Comparison of ENCODE assay signal across 8 cellular contexts in genomic region chr7:106022193-106022821, GRCh38. TPM values are rescaled to one million over a fixed set of nuclear protein-coding genes. Genes with fewer than 3 reads are reported as not detected.
DNase-seq lines count a peak whose midpoint lies in the region; ATAC-seq and TF ChIP-seq lines count a peak whose summit lies in the region.

No MANE protein-coding gene starts in this region.

- DNase-seq in activated CD8-positive, alpha-beta memory T cell treated with anti-CD3 and anti-CD28 coated beads for 1 hour (ENCODE audit: extremely low read depth in 1 of 2, low read depth in 1 of 2) = peak; percentile 47 to 78
- peak in 2 of 3 donors; percentile 53 to 61 for DNase-seq in mucosa of descending colon
- DNase-seq in GF-D8 (lab: John Stamatoyannopoulos, UW) = no peak
- no peak for DNase-seq in AG08396 (ENCODE audit: low spot score)
- DNase-seq in gastrocnemius medialis = no peak

- intact Hi-C loops in mucosa of descending colon (cut with DNase I, micrococcal nuclease) (no loop called here), gastrocnemius medialis (cut with DNase I; ENCODE audit: low total_unique reads) (no loop called here)

- H3K36me3 ChIP-seq in mucosa of descending colon (ENCODE audit: low read depth) (no peaks in the 10 kb centered on the region), gastroesophageal sphincter (no peaks in the 10 kb centered on the region), gastrocnemius medialis (no peaks in the 10 kb centered on the region)

- no peak for TF ChIP-seq POLR2A in gastroesophageal sphincter (IDR thresholded peaks at IDR 0.05)
- TF ChIP-seq POLR2A in gastrocnemius medialis (IDR thresholded peaks at IDR 0.05) = no peak

- H3K9me3 ChIP-seq in mucosa of descending colon (no peaks in the 10 kb centered on the region), gastroesophageal sphincter (no peaks in the 10 kb centered on the region), gastrocnemius medialis (no peaks in the 10 kb centered on the region)

- no peak for TF ChIP-seq EP300 in gastroesophageal sphincter (IDR thresholded peaks at IDR 0.05)

- 84 to 88% methylated on average over 4 to 7 of the region's 8 CpGs for WGBS in gastroesophageal sphincter (ENCODE audit: low coverage in 1 of 2), 2 donors

- TF ChIP-seq CTCF in mucosa of descending colon (IDR thresholded peaks at IDR 0.05) (no peak), gastroesophageal sphincter (IDR thresholded peaks at IDR 0.05) (no peak), gastrocnemius medialis (IDR thresholded peaks at IDR 0.05 in 4 of 5, conservative IDR thresholded peaks at IDR 0.05 in 1 of 5) (no peak)

- H3K27me3 ChIP-seq in gastroesophageal sphincter (no peaks in the 10 kb centered on the region), gastrocnemius medialis (no peaks in the 10 kb centered on the region)

- H3K27ac ChIP-seq in gastroesophageal sphincter = no peak overlapping the region
- no peak overlapping the region for H3K27ac ChIP-seq in gastrocnemius medialis

- no peaks in the 10 kb centered on the region for H3K4me1 ChIP-seq in mucosa of descending colon (ENCODE audit: low read depth)
- peaks cover 0 to 18% (median 0%) of the 10 kb centered on the region in 3 donors for H3K4me1 ChIP-seq in gastroesophageal sphincter
- H3K4me1 ChIP-seq in gastrocnemius medialis = no peaks in the 10 kb centered on the region

- ATAC-seq in GM19324 (IDR thresholded peaks at IDR 0.05; ENCODE audit: low FRiP score, unreplicated experiment) = peak; percentile 83
- ATAC-seq in HG03571 (IDR thresholded peaks at IDR 0.05; ENCODE audit: unreplicated experiment) = peak; percentile 63
- peak; percentile 75 for ATAC-seq in mucosa of descending colon
- ATAC-seq in gastroesophageal sphincter = no peak
- ATAC-seq in gastrocnemius medialis = no peak

- in situ Hi-C loops in gastrocnemius medialis (cut with MboI; ENCODE audit: low sequenced_read_pairs in 4 of 4) = loop anchor here in 3 of 4 donors (25.0 kb wide), 2 partner anchors 135 to 260 kb away; partner anchors contain the start of gene ATXN7L1 (in 2 of the 3)

- H3K4me3 ChIP-seq in mucosa of descending colon (no peak overlapping the region), gastroesophageal sphincter (no peak overlapping the region), gastrocnemius medialis (no peak overlapping the region)

RNA-seq across cellular contexts. Expression of gene CDHR3, which starts 59.2 kb away (rescaled TPM):
- 10 to 100 TPM; 12.1 to 19.7 (median 18.4) TPM for total RNA-seq in mucosa of descending colon
- 10 to 100 TPM in 3 of 4 donors, 1 to 10 TPM in 1; 4.3 to 29.5 (median 27.0) TPM for total RNA-seq in gastroesophageal sphincter
- total RNA-seq in gastrocnemius medialis = 10 to 100 TPM in 1 of 4 donors, under 1 TPM in 1, not detected in 2; 0.62 to 21.2 TPM

Comparison
In these comparisons a context has a peak if more than half of its experiments do, and no peak if none do; other contexts are left out.
1. ATAC-seq: peak in GM19324 (single experiment), HG03571 (single experiment) and mucosa of descending colon (single experiment); none in gastroesophageal sphincter (single experiment) and gastrocnemius medialis (0 of 2).
2. DNase-seq: peak in activated CD8-positive, alpha-beta memory T cell treated with anti-CD3 and anti-CD28 coated beads for 1 hour (2 of 2) and mucosa of descending colon (2 of 3); none in GF-D8 (single experiment), AG08396 (single experiment) and gastrocnemius medialis (0 of 2).